In genomic region chr5:117680421-117680820, GRCh38 we compare ENCODE assay signal across 30 cellular contexts.
A peak's percentile ranks its signal among the peaks of the same experiment; 100 is the strongest.
DNase-seq lines count a peak whose midpoint lies in the region; ATAC-seq, FAIRE-seq and TF ChIP-seq lines count a peak whose summit lies in the region.
"Had no signal": no experiment of that assay in that cellular context is flagged by ENCODE, and none has a peak within 500 bp of the region (broad histone marks: within the 10 kb centered on the region; RNA-seq: fewer than 3 reads in every experiment).

No MANE protein-coding gene starts in this region.

- no peaks in the 10 kb centered on the region for H3K9me3 Mint-ChIP-seq in astrocyte (ENCODE audit: unreplicated experiment)
- peaks cover 19 to 24% of the 10 kb centered on the region in 2 donors for H3K9me3 Mint-ChIP-seq in natural killer cell

- intact Hi-C loops in breast epithelium (cut with DNase I; ENCODE audit: low total_unique reads) (no loop called here), natural killer cell (cut with micrococcal nuclease) (no loop called here)

- H3K4me2 ChIP-seq in astrocyte (ENCODE audit: low read length), result no peak overlapping the region

- no peak for FAIRE-seq in astrocyte (lab: Jason Lieb, UNC)
- FAIRE-seq: frontal cortex, keratinocyte had no signal

- no peaks in the 10 kb centered on the region for H3K27me3 ChIP-seq in astrocyte (ENCODE audit: insufficient read depth, low read length)
- H3K27me3 ChIP-seq in Peyer's patch, result no peaks in the 10 kb centered on the region
- H3K27me3 ChIP-seq in breast epithelium, result no peaks in the 10 kb centered on the region
- H3K27me3 ChIP-seq: adrenal gland, cardiac muscle cell, heart right ventricle, thyroid gland, vagina had no signal

- H2AFZ ChIP-seq in astrocyte (ENCODE audit: low read depth, low read length), result no peak overlapping the region

- no peaks in the 10 kb centered on the region for H3K79me2 ChIP-seq in astrocyte (ENCODE audit: insufficient read depth, low read length)

- H3K36me3 Mint-ChIP-seq in astrocyte (ENCODE audit: low read depth, unreplicated experiment) (no peaks in the 10 kb centered on the region), natural killer cell (no peaks in the 10 kb centered on the region)

- TF ChIP-seq CTCF in astrocyte (IDR thresholded peaks at IDR 0.05; ENCODE audit: insufficient read depth, low read depth, low read length), result no peak
- TF ChIP-seq CTCF in Peyer's patch (IDR thresholded peaks at IDR 0.05), result no peak
- TF ChIP-seq CTCF in breast epithelium (IDR thresholded peaks at IDR 0.05), result no peak
- no peak for TF ChIP-seq CTCF in natural killer cell (IDR thresholded peaks at IDR 0.05)

- no peak overlapping the region for H3K9ac ChIP-seq in astrocyte (ENCODE audit: low read length)

- H3K9me3 ChIP-seq in astrocyte (ENCODE audit: insufficient read depth, low read depth, low read length), result no peaks in the 10 kb centered on the region
- no peaks in the 10 kb centered on the region for H3K9me3 ChIP-seq in Peyer's patch
- H3K9me3 ChIP-seq in breast epithelium, result no peaks in the 10 kb centered on the region
- H3K9me3 ChIP-seq: adrenal gland, heart right ventricle, thyroid gland, vagina had no signal

- peaks cover 35% of the 10 kb centered on the region for H3K4me1 Mint-ChIP-seq in astrocyte (ENCODE audit: low read depth, unreplicated experiment)
- no peaks in the 10 kb centered on the region for H3K4me1 Mint-ChIP-seq in natural killer cell
- H3K4me1 Mint-ChIP-seq: activated B cell treated with CpG ODN at 0.5 μM for 24 hours had no signal

- no peaks in the 10 kb centered on the region for H3K27me3 Mint-ChIP-seq in astrocyte (ENCODE audit: low read depth, unreplicated experiment)
- H3K27me3 Mint-ChIP-seq in natural killer cell (ENCODE audit: low read depth in 2 of 2), result no peaks in the 10 kb centered on the region
- H3K27me3 Mint-ChIP-seq: activated B cell treated with CpG ODN at 0.5 μM for 24 hours had no signal

- H4K20me1 ChIP-seq in astrocyte (ENCODE audit: insufficient read depth, low read length), result no peaks in the 10 kb centered on the region

- H3K4me1 ChIP-seq in astrocyte (ENCODE audit: insufficient read depth, low read length) (peaks cover 4% of the 10 kb centered on the region), Peyer's patch (no peaks in the 10 kb centered on the region), breast epithelium (no peaks in the 10 kb centered on the region)
- H3K4me1 ChIP-seq: adrenal gland, thyroid gland, vagina had no signal

- H3K27ac ChIP-seq in astrocyte (ENCODE audit: low read depth, low read length) (no peak overlapping the region), Peyer's patch (no peak overlapping the region), breast epithelium (no peak overlapping the region)
- H3K27ac ChIP-seq: adrenal gland, C4-2B, cardiac muscle cell, SK-N-MC, thyroid gland, vagina had no signal

- DNase-seq in GM04503 (ENCODE audit: low read depth) (peak; percentile 41), astrocyte (ENCODE audit: low read depth) (no peak), fibroblast of gingiva (ENCODE audit: low read depth) (peak; percentile 62), ureter (ENCODE audit: low spot score) (peak; percentile 42), Peyer's patch (no peak), breast epithelium (ENCODE audit: low spot score in 2 of 2) (no peak), natural killer cell (no peak)
- DNase-seq: activated B cell treated with CpG ODN at 0.5 μM for 24 hours; activated CD4-positive, alpha-beta T cell treated with anti-CD3 and anti-CD28 coated beads, Interleukin-2, amount 50 U/mL, for 48 hours; activated naive CD4-positive, alpha-beta T cell treated with Interleukin-2 at 50 U/mL for 16 hours; adrenal gland; Calu3; cortex of kidney; DMS79; H9; heart right ventricle; NCI-H1417 treated with DMSO at 0.1 percent for 48 hours; NCI-H2029 treated with DMSO at 0.1 percent for 48 hours; NCI-H524 treated with DMSO at 0.1 percent for 48 hours; OCI-M1; stimulated activated CD4-positive, alpha-beta T cell treated with anti-CD3 and anti-CD28 coated beads, Interleukin-12 subunit alpha, Interleukin-12 subunit beta, amount 100 ng/mL, for 4 hours; stimulated activated CD4-positive, alpha-beta T cell treated with anti-CD3 and anti-CD28 coated beads, Interleukin-2, amount 100 ng/mL, for 48 hours; thyroid gland had no signal

- H3K4me3 Mint-ChIP-seq in astrocyte (ENCODE audit: unreplicated experiment) (no peak overlapping the region), natural killer cell (no peak overlapping the region)
- H3K4me3 Mint-ChIP-seq: activated B cell treated with CpG ODN at 0.5 μM for 24 hours, H9 had no signal

- no peaks in the 10 kb centered on the region for H3K36me3 ChIP-seq in astrocyte (ENCODE audit: insufficient read depth, low read length)
- H3K36me3 ChIP-seq in Peyer's patch, result no peaks in the 10 kb centered on the region
- no peaks in the 10 kb centered on the region for H3K36me3 ChIP-seq in breast epithelium
- H3K36me3 ChIP-seq: adrenal gland, cardiac muscle cell, heart right ventricle, thyroid gland, vagina had no signal

- H3K4me3 ChIP-seq in astrocyte (ENCODE audit: insufficient read depth, low read depth, low read length) (no peak overlapping the region), Peyer's patch (no peak overlapping the region), breast epithelium (no peak overlapping the region)
- H3K4me3 ChIP-seq: adrenal gland, cardiac muscle cell, heart right ventricle, SK-N-MC, thyroid gland, vagina had no signal

- H3K27ac Mint-ChIP-seq in astrocyte (ENCODE audit: unreplicated experiment) (peak overlapping the region; percentile 85), natural killer cell (no peak overlapping the region)
- H3K27ac Mint-ChIP-seq: activated B cell treated with CpG ODN at 0.5 μM for 24 hours, H9 had no signal

- no peak for TF ChIP-seq POLR2A in Peyer's patch (IDR thresholded peaks at IDR 0.05)
- no peak for TF ChIP-seq POLR2A in breast epithelium (IDR thresholded peaks at IDR 0.05)

- ATAC-seq in natural killer cell, result no peak
- ATAC-seq: heart right ventricle, sciatic nerve had no signal

Comparison
In these comparisons a context has a peak if more than half of its experiments do, and no peak if none do; other contexts are left out.
1. DNase-seq: peak in GM04503 (single experiment), fibroblast of gingiva (single experiment) and ureter (single experiment); none in astrocyte (single experiment), Peyer's patch (0 of 3), breast epithelium (0 of 2) and natural killer cell (single experiment).